ENCODE assay signal across 8 cellular contexts in the genomic region with DNA sequence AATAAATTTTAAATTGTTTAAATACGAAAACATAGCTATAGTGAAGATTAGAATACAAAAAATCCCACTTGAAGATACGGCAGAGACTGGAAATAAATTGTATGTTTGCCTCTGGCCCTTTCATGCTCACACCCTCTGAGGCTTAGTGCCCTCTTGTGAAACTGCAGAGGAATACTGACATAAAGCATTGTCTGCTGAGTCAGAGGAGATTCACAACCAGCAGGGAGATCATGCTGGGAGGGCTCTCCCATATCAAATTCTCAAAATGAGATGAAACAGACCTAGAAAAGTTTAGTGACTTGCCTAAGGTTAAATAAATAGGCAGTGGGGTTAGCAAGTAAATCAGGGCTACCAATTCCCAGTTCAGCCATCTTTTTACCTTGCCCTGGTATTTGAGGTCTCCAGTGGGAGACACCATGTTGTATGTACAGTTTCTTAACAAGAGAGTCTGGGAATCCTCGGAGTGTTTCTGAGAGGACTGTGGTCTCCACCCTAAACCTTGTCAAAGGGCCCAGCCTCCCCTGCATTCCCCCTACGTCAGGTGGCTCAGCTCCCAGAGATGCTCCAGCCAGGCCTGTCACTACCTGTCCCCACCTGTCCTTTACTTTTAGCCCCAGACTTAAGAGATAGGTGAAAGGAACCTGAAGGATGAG.
DNase-seq lines count a peak whose midpoint lies in the region; ATAC-seq, FAIRE-seq and TF ChIP-seq lines count a peak whose summit lies in the region.

No MANE protein-coding gene starts in this region.

- no peak overlapping the region for H3K4me3 Mint-ChIP-seq in MCF 10A (ENCODE audit: unreplicated experiment)

- TF ChIP-seq CTCF in MCF 10A (IDR thresholded peaks at IDR 0.05; ENCODE audit: unreplicated experiment): peak; percentile 16
- TF ChIP-seq CTCF in breast epithelium (IDR thresholded peaks at IDR 0.05): no peak
- peak; percentile 24 for TF ChIP-seq CTCF in foreskin fibroblast (IDR thresholded peaks at IDR 0.05; ENCODE audit: low read depth, low read length)
- TF ChIP-seq CTCF in colonic mucosa (IDR thresholded peaks at IDR 0.05): no peak

- peaks cover 80% of the 10 kb centered on the region for H3K27me3 Mint-ChIP-seq in MCF 10A (ENCODE audit: insufficient read depth, unreplicated experiment)

- CTCF ChIA-PET in MCF 10A (lab: Yijun Ruan, JAX): interaction anchor here (0.6 to 0.8 kb wide), 3 partner anchors 9 to 1353 kb away, joined by 3 to 5 read pairs (median 4); no protein-coding TSS in a partner anchor

- intact Hi-C loops in MCF 10A (cut with micrococcal nuclease): no loop called here
- intact Hi-C loops in breast epithelium (cut with DNase I; ENCODE audit: low total_unique reads): no loop called here
- intact Hi-C loops in colonic mucosa (cut with DNase I): loop anchor here (10.0 kb wide), 1 partner anchor 267 kb away; no protein-coding TSS in a partner anchor

- H3K27ac ChIP-seq in breast epithelium (peak overlapping the region in 1 of 2 donors; percentile 62), colonic mucosa (no peak overlapping the region)

- no peak for ATAC-seq in HG02588 (IDR thresholded peaks at IDR 0.05; ENCODE audit: unreplicated experiment)

- in situ Hi-C loops in SK-MEL-5 (cut with HindIII; ENCODE audit: low pct_unique_long_range_greater_than_20kb, low sequenced_read_pairs): no loop called here

- POLR2A ChIA-PET in MCF 10A (lab: Yijun Ruan, JAX): interaction anchor here (0.7 to 5.2 kb wide), 5 partner anchors 12 to 593 kb away, joined by 3 to 38 read pairs (median 14); no protein-coding TSS in a partner anchor

- no peak overlapping the region for H3K9ac ChIP-seq in colonic mucosa (ENCODE audit: low read depth in 2 of 2, low read length in 2 of 2)

- no peaks in the 10 kb centered on the region for H3K36me3 Mint-ChIP-seq in MCF 10A (ENCODE audit: insufficient read depth, unreplicated experiment)

- H3K27me3 ChIP-seq in breast epithelium (peaks cover 0 to 33% of the 10 kb centered on the region in 2 donors), colonic mucosa (no peaks in the 10 kb centered on the region)

- H3K9me3 ChIP-seq in breast epithelium: no peaks in the 10 kb centered on the region
- no peaks in the 10 kb centered on the region for H3K9me3 ChIP-seq in colonic mucosa

- no TSS peak for BruUV-seq in MCF 10A (replicated peaks; lab: Mats Ljungman, UMichigan)

- peak; percentile 71 for DNase-seq in MCF 10A (ENCODE audit: unreplicated experiment)
- DNase-seq in breast epithelium (ENCODE audit: low spot score in 2 of 2): no peak
- peak; percentile 58 for DNase-seq in SK-MEL-5 (ENCODE audit: low read depth, low spot score)
- peak; percentile 73 to 86 for DNase-seq in foreskin fibroblast
- peak; percentile 29 for DNase-seq in urothelium cell line (ENCODE audit: low spot score)
- DNase-seq in colonic mucosa: no peak
- no peak for DNase-seq in NCI-H2107 treated with DMSO at 0.1 percent for 48 hours (lab: John Stamatoyannopoulos, UW; ENCODE audit: unreplicated experiment)

- FAIRE-seq in urothelium cell line (lab: Jason Lieb, UNC): no peak

- H3K4me3 ChIP-seq in breast epithelium: no peak overlapping the region
- H3K4me3 ChIP-seq in foreskin fibroblast (ENCODE audit: low read depth in 1 of 2, low read length in 2 of 2): no peak overlapping the region
- no peak overlapping the region for H3K4me3 ChIP-seq in colonic mucosa

- TF ChIP-seq POLR2A in breast epithelium (IDR thresholded peaks at IDR 0.05): no peak

- H3K9me3 Mint-ChIP-seq in MCF 10A (ENCODE audit: unreplicated experiment): no peaks in the 10 kb centered on the region

- peaks cover 47% of the 10 kb centered on the region for H3K4me1 Mint-ChIP-seq in MCF 10A (ENCODE audit: insufficient read depth, unreplicated experiment)

- no peaks in the 10 kb centered on the region for H3K36me3 ChIP-seq in breast epithelium
- no peaks in the 10 kb centered on the region for H3K36me3 ChIP-seq in colonic mucosa

- H3K4me1 ChIP-seq in breast epithelium (no peaks in the 10 kb centered on the region), colonic mucosa (no peaks in the 10 kb centered on the region)

- H3K27ac Mint-ChIP-seq in MCF 10A (ENCODE audit: low read depth, unreplicated experiment): peak overlapping the region; percentile 60

Comparison
In these comparisons a context has a peak if more than half of its experiments do, and no peak if none do; other contexts are left out.
1. DNase-seq: peak in MCF 10A (single experiment), SK-MEL-5 (single experiment), foreskin fibroblast (2 of 2) and urothelium cell line (single experiment); none in breast epithelium (0 of 2), colonic mucosa (single experiment) and NCI-H2107 treated with DMSO at 0.1 percent for 48 hours (single experiment).
2. CTCF ChIP-seq: peak in MCF 10A (single experiment) and foreskin fibroblast (single experiment); none in breast epithelium (0 of 3) and colonic mucosa (single experiment).